In genomic region chr14:60732840-60733483, GRCh38 we compare ENCODE assay signal across 2 cellular contexts.
A peak's percentile ranks its signal among the peaks of the same experiment; 100 is the strongest.
TF ChIP-seq lines count a peak whose summit lies in the region.

No MANE protein-coding gene starts in this region.

TF ChIP-seq in HepG2, 621 proteins besides CTCF, POLR2A, EP300 and RAD21:
- TF ChIP-seq ZNF121 (CRISPR knock-in tag; IDR thresholded peaks at IDR 0.05) (0 out of 2 replicates have a peak, but pooled peaks have one; percentile 22), ISL2 (CRISPR knock-in tag; IDR thresholded peaks at IDR 0.05) (no peak)

TF ChIP-seq in K562, 482 proteins besides CTCF, POLR2A, EP300 and RAD21:
- TF ChIP-seq GMEB1 (CRISPR knock-in tag; IDR thresholded peaks at IDR 0.05) (no peak), SP2 (IDR thresholded peaks at IDR 0.05; ENCODE audit: extremely low read depth, low read depth, low read length, poor library complexity, severe bottlenecking) (no peak), ZNF316 (IDR thresholded peaks at IDR 0.05) (0 out of 2 replicates have a peak, but pooled peaks have one; percentile 9), ZNF121 (CRISPR knock-in tag; conservative IDR thresholded peaks at IDR 0.05) (peak; percentile 59), GABPB1 (CRISPR knock-in tag; IDR thresholded peaks at IDR 0.05) (no peak)
TF ChIP-seq in K562: peak in this region for 2.
